In genomic region chr3:112579697-112580096, GRCh38 we compare ENCODE assay signal across 18 cellular contexts. TPM values are rescaled to one million over a fixed set of nuclear protein-coding genes. Genes with fewer than 3 reads are reported as not detected.
DNase-seq lines count a peak whose midpoint lies in the region; ATAC-seq, FAIRE-seq and TF ChIP-seq lines count a peak whose summit lies in the region.
"Had no signal": no experiment of that assay in that cellular context is flagged by ENCODE, and none has a peak within 500 bp of the region (broad histone marks: within the 10 kb centered on the region; RNA-seq: fewer than 3 reads in every experiment).

No MANE protein-coding gene starts in this region.

- no peaks in the 10 kb centered on the region for H3K79me2 ChIP-seq in keratinocyte (ENCODE audit: control insufficient read depth, insufficient read depth, low read length)

- H3K36me3 ChIP-seq in keratinocyte (ENCODE audit: control insufficient read depth in 2 of 2, extremely low read depth in 1 of 2, insufficient read depth in 2 of 2, low read length in 2 of 2) (peaks cover 4 to 8% of the 10 kb centered on the region in 2 experiments), thoracic aorta (peaks cover 24% of the 10 kb centered on the region), left lung (peaks cover 0 to 41% of the 10 kb centered on the region in 2 donors)

- dilution Hi-C loops in keratinocyte (cut with MboI; ENCODE audit: extremely low pct_ligation_motif_present, low sequenced_read_pairs) = no loop called here

- TF ChIP-seq CTCF in keratinocyte (optimal IDR thresholded peaks at IDR 0.05 in 1 of 3, IDR thresholded peaks at IDR 0.05 in 1 of 3, conservative IDR thresholded peaks at IDR 0.05 in 1 of 3; ENCODE audit: extremely low read depth in 1 of 3, insufficient read depth in 2 of 3, low read length in 3 of 3) (no peak), thoracic aorta (IDR thresholded peaks at IDR 0.05) (no peak), left lung (IDR thresholded peaks at IDR 0.05) (no peak)

- no peaks in the 10 kb centered on the region for H3K9me1 ChIP-seq in keratinocyte (ENCODE audit: control insufficient read depth, extremely low read depth, insufficient read depth, low read length)

- H2AFZ ChIP-seq in keratinocyte (ENCODE audit: control insufficient read depth, low read length) = no peak overlapping the region

- ATAC-seq in thoracic aorta (ENCODE audit: insufficient number of reproducible peaks, low FRiP score, low read depth) = peak; percentile 77
- ATAC-seq in left lung = no peak
- ATAC-seq: CD8-positive, alpha-beta T cell; left lobe of liver had no signal

- H3K9ac ChIP-seq in keratinocyte (ENCODE audit: control insufficient read depth, extremely low read depth, insufficient read depth, low read length) = peak overlapping the region; percentile 4

- H3K4me3 ChIP-seq in keratinocyte (ENCODE audit: control insufficient read depth in 2 of 3, extremely low read depth in 1 of 3, insufficient read depth in 2 of 3, low read depth in 1 of 3, low read length in 3 of 3) = no peak overlapping the region
- H3K4me3 ChIP-seq in thoracic aorta = no peak overlapping the region
- H3K4me3 ChIP-seq in left lung = no peak overlapping the region
- H3K4me3 ChIP-seq: tibial artery had no signal

- no peak for FAIRE-seq in keratinocyte (lab: Jason Lieb, UNC)

- H3K4me1 ChIP-seq in keratinocyte (ENCODE audit: control insufficient read depth, extremely low read depth, insufficient read depth, low read length) = peaks cover 3% of the 10 kb centered on the region
- H3K4me1 ChIP-seq in thoracic aorta (ENCODE audit: control insufficient read depth in 1 of 2, low read depth in 2 of 2) = peaks cover 9 to 11% of the 10 kb centered on the region in 2 donors
- H3K4me1 ChIP-seq in left lung = peaks cover 0 to 12% of the 10 kb centered on the region in 2 donors

- H3K27ac ChIP-seq in keratinocyte (ENCODE audit: control insufficient read depth, insufficient read depth, low read length) = peak overlapping the region; percentile 24
- H3K27ac ChIP-seq in thoracic aorta = peak overlapping the region in 1 of 2 donors; percentile 56
- H3K27ac ChIP-seq in left lung = peak overlapping the region in 1 of 2 donors; percentile 59

- DNase-seq in HCEC 1CT (peak; percentile 58), astrocyte of the hippocampus (ENCODE audit: low read depth, low spot score) (peak; percentile 55), keratinocyte (ENCODE audit: low read depth, low spot score) (no peak), thoracic aorta (ENCODE audit: low spot score) (no peak), left lung (no peak), NCI-H526 treated with DMSO at 0.1 percent for 48 hours (lab: John Stamatoyannopoulos, UW) (no peak)
- no peak for DNase-seq in activated CD4-positive, alpha-beta T cell treated with anti-CD3 and anti-CD28 coated beads, Interleukin-2, amount 50 U/mL, for 4 hours
- DNase-seq: activated CD4-positive, alpha-beta T cell treated with anti-CD3 and anti-CD28 coated beads, Interleukin-2, amount 50 U/mL, for 48 hours; activated T-cell treated with anti-CD3 and anti-CD28 coated beads, Interleukin-2, amount 50 U/mL, for 24 hours; caudate nucleus; CD8-positive, alpha-beta T cell; effector memory CD4-positive, alpha-beta T cell; foreskin fibroblast; NCI-H187; NCI-H345; stimulated activated CD4-positive, alpha-beta T cell treated with anti-CD3 and anti-CD28 coated beads, Interleukin-4, amount 100 ng/mL, for 24 hours; tibial artery had no signal

- no peak overlapping the region for H3K4me2 ChIP-seq in keratinocyte (ENCODE audit: control insufficient read depth, extremely low read depth, insufficient read depth, low read depth, low read length)

- H3K9me3 ChIP-seq in keratinocyte (ENCODE audit: control insufficient read depth, low read depth, low read length) (no peaks in the 10 kb centered on the region), thoracic aorta (no peaks in the 10 kb centered on the region), left lung (no peaks in the 10 kb centered on the region)
- H3K9me3 ChIP-seq: tibial artery had no signal

- H3K27me3 ChIP-seq in keratinocyte (ENCODE audit: control insufficient read depth, extremely low read depth, insufficient read depth, low read length) (no peaks in the 10 kb centered on the region), thoracic aorta (replicated peaks; ENCODE audit: insufficient read depth) (no peaks in the 10 kb centered on the region), left lung (no peaks in the 10 kb centered on the region)
- H3K27me3 ChIP-seq: tibial artery had no signal

- intact Hi-C loops in left lung (cut with DNase I) = no loop called here

- no peaks in the 10 kb centered on the region for H4K20me1 ChIP-seq in keratinocyte (ENCODE audit: control insufficient read depth, extremely low read depth, insufficient read depth, low read length)

RNA-seq across cellular contexts. Expression of gene SLC35A5, which starts 17.9 kb away (rescaled TPM):
- 23.8 to 31.8 TPM (median 27.8 TPM) in 3 replicates for polyA plus RNA-seq in keratinocyte
- polyA plus RNA-seq in keratinocyte (2011; ENCODE audit: low read depth) = 1.2 TPM
- polyA plus RNA-seq in keratinocyte (2011; cell fraction: cytosol; rRNA removed) = 15.3 and 35.0 TPM in 2 replicates
- polyA plus RNA-seq in keratinocyte (2011; cell fraction: nucleus; rRNA removed) = 25.7 and 34.2 TPM in 2 replicates
- 11.2 and 13.5 TPM in 2 replicates for polyA plus RNA-seq in keratinocyte (2012; ENCODE audit: low replicate concordance)
- 12.1 to 30.8 TPM (median 27.0 TPM) in 3 replicates for polyA minus RNA-seq in keratinocyte
- polyA minus RNA-seq in keratinocyte (2011; cell fraction: cytosol; rRNA and poly(A)+ RNA removed) = 18.0 TPM
- 7.3 and 39.1 TPM in 2 replicates for polyA minus RNA-seq in keratinocyte (2011; cell fraction: nucleus; rRNA and poly(A)+ RNA removed)
- total RNA-seq in thoracic aorta (10 to 100 TPM; 17.5 to 45.9 TPM), left lung (10 to 100 TPM; 42.6 to 48.7 TPM)

RNA-seq across cellular contexts. Expression of gene ATG3, which starts 17.9 kb away (rescaled TPM):
- 35.5 to 61.3 TPM (median 38.6 TPM) in 3 replicates for polyA plus RNA-seq in keratinocyte
- polyA plus RNA-seq in keratinocyte (2011; ENCODE audit: low read depth) = 162 TPM
- polyA plus RNA-seq in keratinocyte (2011; cell fraction: cytosol; rRNA removed) = 35.3 and 48.3 TPM in 2 replicates
- 22.7 and 26.3 TPM in 2 replicates for polyA plus RNA-seq in keratinocyte (2011; cell fraction: nucleus; rRNA removed)
- 42.2 and 43.2 TPM in 2 replicates for polyA plus RNA-seq in keratinocyte (2012; ENCODE audit: low replicate concordance)
- 11.1 to 31.4 TPM (median 11.5 TPM) in 3 replicates for polyA minus RNA-seq in keratinocyte
- polyA minus RNA-seq in keratinocyte (2011; cell fraction: cytosol; rRNA and poly(A)+ RNA removed) = 36.6 TPM
- polyA minus RNA-seq in keratinocyte (2011; cell fraction: nucleus; rRNA and poly(A)+ RNA removed) = 9.9 and 13.8 TPM in 2 replicates
- total RNA-seq in thoracic aorta = 10 to 100 TPM; 37.5 to 52.6 TPM
- 10 to 100 TPM; 49.7 to 73.1 TPM for total RNA-seq in left lung

Comparison
In these comparisons a context has a peak if more than half of its experiments do, and no peak if none do; other contexts are left out.
1. DNase-seq: peak in HCEC 1CT (single experiment) and astrocyte of the hippocampus (single experiment); none in keratinocyte (single experiment), thoracic aorta (single experiment), left lung (0 of 2), activated CD4-positive, alpha-beta T cell treated with anti-CD3 and anti-CD28 coated beads, Interleukin-2, amount 50 U/mL, for 4 hours (0 of 2) and NCI-H526 treated with DMSO at 0.1 percent for 48 hours (single experiment).